8 cellular contexts compared by ENCODE assay signal in genomic region chrX:21974011-21974385, GRCh38. TPM values are rescaled to one million over a fixed set of nuclear protein-coding genes. Genes with fewer than 3 reads are reported as not detected.
DNase-seq lines count a peak whose midpoint lies in the region; ATAC-seq lines count a peak whose summit lies in the region.

No MANE protein-coding gene starts in this region.

- H3K4me1 ChIP-seq in BLaER1 (peaks cover 9% of the 10 kb centered on the region; the same call in 1 of the 2 replicates), SJCRH30 (no peaks in the 10 kb centered on the region)

- no peaks in the 10 kb centered on the region for H3K9me3 ChIP-seq in BLaER1
- H3K9me3 ChIP-seq in SJCRH30 (replicated peaks), result no peaks in the 10 kb centered on the region

- peak overlapping the region; percentile 70 for H3K4me3 Mint-ChIP-seq in central memory CD8-positive, alpha-beta T cell
- H3K4me3 Mint-ChIP-seq in stimulated activated naive CD8-positive, alpha-beta T cell treated with anti-CD3 and anti-CD28 coated beads, Interleukin-15, amount 100 ng/mL, for 72 hours, result peak overlapping the region; percentile 33 to 56

- peak overlapping the region; percentile 90 for H3K27ac Mint-ChIP-seq in central memory CD8-positive, alpha-beta T cell (ENCODE audit: low read depth)
- peak overlapping the region; percentile 88 to 95 for H3K27ac Mint-ChIP-seq in stimulated activated naive CD8-positive, alpha-beta T cell treated with anti-CD3 and anti-CD28 coated beads, Interleukin-15, amount 100 ng/mL, for 72 hours

- peak; percentile 72 for ATAC-seq in GM19351 (IDR thresholded peaks at IDR 0.05; ENCODE audit: unreplicated experiment)
- peak; percentile 87 for ATAC-seq in HG03354 (IDR thresholded peaks at IDR 0.05; ENCODE audit: poor library complexity, severe bottlenecking, unreplicated experiment)
- no peak for ATAC-seq in central memory CD8-positive, alpha-beta T cell (replicated peaks; ENCODE audit: extremely low read depth, poor library complexity, severe bottlenecking)
- peak; percentile 63 for ATAC-seq in stimulated activated naive CD8-positive, alpha-beta T cell treated with anti-CD3 and anti-CD28 coated beads, Interleukin-15, amount 100 ng/mL, for 72 hours

- no peaks in the 10 kb centered on the region for H3K9me3 Mint-ChIP-seq in central memory CD8-positive, alpha-beta T cell
- no peaks in the 10 kb centered on the region for H3K9me3 Mint-ChIP-seq in stimulated activated naive CD8-positive, alpha-beta T cell treated with anti-CD3 and anti-CD28 coated beads, Interleukin-15, amount 100 ng/mL, for 72 hours

- H3K27ac ChIP-seq in BLaER1 (0 out of 2 replicates have a peak overlapping the region, but pooled peaks have one; percentile 46), SJCRH30 (no peak overlapping the region)

- H3K4me3 ChIP-seq in BLaER1, result no peak overlapping the region
- no peak overlapping the region for H3K4me3 ChIP-seq in SJCRH30

- H3K9ac ChIP-seq in BLaER1, result no peak overlapping the region

- DNase-seq in central memory CD8-positive, alpha-beta T cell (ENCODE audit: low spot score in 2 of 2), result no peak
- no peak for DNase-seq in stimulated activated naive CD8-positive, alpha-beta T cell treated with anti-CD3 and anti-CD28 coated beads, Interleukin-15, amount 100 ng/mL, for 72 hours
- DNase-seq in SJCRH30, result no peak
- DNase-seq in midbrain (lab: John Stamatoyannopoulos, UW), result no peak
- no peak for DNase-seq in NAMALWA (ENCODE audit: low spot score)

- H4K20me1 ChIP-seq in BLaER1, result no peaks in the 10 kb centered on the region

- H3K27me3 ChIP-seq in BLaER1 (no peaks in the 10 kb centered on the region), SJCRH30 (no peaks in the 10 kb centered on the region)

- H3K27me3 Mint-ChIP-seq in central memory CD8-positive, alpha-beta T cell, result no peaks in the 10 kb centered on the region
- H3K27me3 Mint-ChIP-seq in stimulated activated naive CD8-positive, alpha-beta T cell treated with anti-CD3 and anti-CD28 coated beads, Interleukin-15, amount 100 ng/mL, for 72 hours, result no peaks in the 10 kb centered on the region

- H3K36me3 ChIP-seq in BLaER1 (peaks cover 76% of the 10 kb centered on the region), SJCRH30 (peaks cover 29% of the 10 kb centered on the region)

- H3K4me2 ChIP-seq in BLaER1, result peak overlapping the region; percentile 34; the same call in 1 of the 2 replicates

- H3K4me1 Mint-ChIP-seq in central memory CD8-positive, alpha-beta T cell, result peaks cover 20% of the 10 kb centered on the region
- peaks cover 34% of the 10 kb centered on the region for H3K4me1 Mint-ChIP-seq in stimulated activated naive CD8-positive, alpha-beta T cell treated with anti-CD3 and anti-CD28 coated beads, Interleukin-15, amount 100 ng/mL, for 72 hours

- peaks cover 26% of the 10 kb centered on the region for H3K36me3 Mint-ChIP-seq in central memory CD8-positive, alpha-beta T cell (ENCODE audit: insufficient read depth)

RNA-seq across cellular contexts. Expression of gene SMS, which starts 33.5 kb away (rescaled TPM):
- 183 and 196 TPM in 2 replicates for total RNA-seq in SJCRH30 (2014; rRNA removed; shearing (Covaris generic))

RNA-seq across cellular contexts. Expression of gene PHEX, which starts 58.1 kb away (rescaled TPM):
- 0.73 and 1.1 TPM in 2 replicates for total RNA-seq in SJCRH30 (2014; rRNA removed; shearing (Covaris generic))
